In the genomic region with DNA sequence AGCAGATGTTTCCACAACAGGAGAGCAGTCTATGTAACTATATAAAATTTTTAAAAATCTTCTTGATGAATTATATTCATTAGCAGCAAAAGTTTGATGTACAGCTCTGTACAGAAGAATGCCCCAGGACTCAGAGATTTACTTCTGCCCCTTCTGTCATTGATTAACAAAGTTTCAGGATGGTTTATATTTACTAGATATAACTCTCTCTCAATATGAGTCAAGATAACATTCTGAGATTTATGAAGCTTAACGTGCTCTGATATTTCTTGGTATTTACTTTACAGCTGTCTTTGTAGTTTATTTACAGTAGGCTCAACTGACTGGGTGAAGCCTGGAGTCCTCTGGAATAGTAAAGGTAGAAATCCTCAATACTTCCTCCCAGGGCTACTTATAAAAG, we compare ENCODE assay signal across 16 cellular contexts.
DNase-seq lines count a peak whose midpoint lies in the region; ATAC-seq lines count a peak whose summit lies in the region.
"Had no signal": no experiment of that assay in that cellular context is flagged by ENCODE, and none has a peak within 500 bp of the region (broad histone marks: within the 10 kb centered on the region; RNA-seq: fewer than 3 reads in every experiment).

No MANE protein-coding gene starts in this region.

- no peak for DNase-seq in activated CD4-positive, alpha-beta T cell treated with anti-CD3 and anti-CD28 coated beads for 36 hours
- no peak for DNase-seq in SW480 (ENCODE audit: low spot score)
- DNase-seq in aorta: no peak
- DNase-seq: activated gamma-delta T cell treated with Interleukin-2 at 50 U/mL for 16 hours; glutamatergic neuron; NCI-H1436; occipital lobe; stimulated activated naive CD4-positive, alpha-beta T cell; upper lobe of left lung had no signal

- H3K36me3 ChIP-seq in aorta (ENCODE audit: control insufficient read depth in 1 of 2, insufficient read depth in 2 of 2, low read length in 1 of 2): no peaks in the 10 kb centered on the region
- H3K36me3 ChIP-seq: upper lobe of left lung had no signal

- H3K9me3 Mint-ChIP-seq in activated CD4-positive, alpha-beta T cell treated with anti-CD3 and anti-CD28 coated beads for 36 hours (ENCODE audit: low read depth): no peaks in the 10 kb centered on the region
- H3K9me3 Mint-ChIP-seq: CD14-positive monocyte had no signal

- 18 to 19% methylated on average over 1 of the region's 1 CpG for WGBS in aorta, 2 donors

- intact Hi-C loops in activated CD4-positive, alpha-beta T cell treated with anti-CD3 and anti-CD28 coated beads for 36 hours (cut with DNase I, micrococcal nuclease): no loop called here
- intact Hi-C loops in aorta (cut with DNase I): no loop called here

- H3K9me3 ChIP-seq in aorta (ENCODE audit: control insufficient read depth, low read length): no peaks in the 10 kb centered on the region
- H3K9me3 ChIP-seq: upper lobe of left lung had no signal

- H3K4me1 ChIP-seq in aorta (ENCODE audit: control insufficient read depth in 1 of 2, insufficient read depth in 2 of 2, low read length in 2 of 2): no peaks in the 10 kb centered on the region
- H3K4me1 ChIP-seq: upper lobe of left lung had no signal

- H3K4me3 ChIP-seq in aorta (ENCODE audit: low read length in 2 of 2): no peak overlapping the region
- H3K4me3 ChIP-seq: SK-N-MC, upper lobe of left lung had no signal

- H3K36me3 Mint-ChIP-seq in activated CD4-positive, alpha-beta T cell treated with anti-CD3 and anti-CD28 coated beads for 36 hours (ENCODE audit: low read depth): no peaks in the 10 kb centered on the region
- H3K36me3 Mint-ChIP-seq: CD14-positive monocyte had no signal

- H3K27ac ChIP-seq in aorta (ENCODE audit: low read depth in 1 of 2, low read length in 2 of 2): no peak overlapping the region
- H3K27ac ChIP-seq: KMS-11, SK-N-MC, upper lobe of left lung had no signal

- no peaks in the 10 kb centered on the region for H3K27me3 ChIP-seq in aorta (ENCODE audit: control insufficient read depth in 1 of 2, insufficient read depth in 2 of 2, low read length in 1 of 2)
- H3K27me3 ChIP-seq: upper lobe of left lung had no signal

- H3K27me3 Mint-ChIP-seq in activated CD4-positive, alpha-beta T cell treated with anti-CD3 and anti-CD28 coated beads for 36 hours: peaks cover 2% of the 10 kb centered on the region

- CTCF ChIA-PET in activated CD4-positive, alpha-beta T cell treated with anti-CD3 and anti-CD28 coated beads for 36 hours (lab: Charles Lee): no interaction called here

- POLR2A ChIA-PET in activated CD4-positive, alpha-beta T cell treated with anti-CD3 and anti-CD28 coated beads for 36 hours (lab: Charles Lee): no interaction called here

- ATAC-seq in GM19351 (IDR thresholded peaks at IDR 0.05; ENCODE audit: unreplicated experiment) (peak; percentile 36), HG02678 (IDR thresholded peaks at IDR 0.05; ENCODE audit: unreplicated experiment) (peak; percentile 70), HG03342 (IDR thresholded peaks at IDR 0.05; ENCODE audit: unreplicated experiment) (peak; percentile 71), GM21717 (IDR thresholded peaks at IDR 0.05; ENCODE audit: unreplicated experiment) (no peak), aorta (ENCODE audit: low FRiP score) (no peak)
- no peak for ATAC-seq in activated CD4-positive, alpha-beta T cell treated with anti-CD3 and anti-CD28 coated beads for 36 hours

- H3K27ac Mint-ChIP-seq in activated CD4-positive, alpha-beta T cell treated with anti-CD3 and anti-CD28 coated beads for 36 hours: no peak overlapping the region
- H3K27ac Mint-ChIP-seq: CD14-positive monocyte had no signal

- no peaks in the 10 kb centered on the region for H3K4me1 Mint-ChIP-seq in activated CD4-positive, alpha-beta T cell treated with anti-CD3 and anti-CD28 coated beads for 36 hours
- H3K4me1 Mint-ChIP-seq: CD14-positive monocyte had no signal

- H3K4me3 Mint-ChIP-seq in activated CD4-positive, alpha-beta T cell treated with anti-CD3 and anti-CD28 coated beads for 36 hours: no peak overlapping the region
- H3K4me3 Mint-ChIP-seq: CD14-positive monocyte had no signal

Comparison
In these comparisons a context has a peak if more than half of its experiments do, and no peak if none do; other contexts are left out.
1. ATAC-seq: peak in GM19351 (single experiment), HG02678 (single experiment) and HG03342 (single experiment); none in activated CD4-positive, alpha-beta T cell treated with anti-CD3 and anti-CD28 coated beads for 36 hours (single experiment), GM21717 (single experiment) and aorta (single experiment).